12 cellular contexts compared by ENCODE assay signal in genomic region chr10:3471497-3471896, GRCh38.
A peak's percentile ranks its signal among the peaks of the same experiment; 100 is the strongest.
DNase-seq lines count a peak whose midpoint lies in the region; ATAC-seq, FAIRE-seq and TF ChIP-seq lines count a peak whose summit lies in the region.
"Had no signal": no experiment of that assay in that cellular context is flagged by ENCODE, and none has a peak within 500 bp of the region (broad histone marks: within the 10 kb centered on the region; RNA-seq: fewer than 3 reads in every experiment).

No MANE protein-coding gene starts in this region.

- no peaks in the 10 kb centered on the region for H3K36me3 Mint-ChIP-seq in GM23338 (ENCODE audit: low read depth)
- no peaks in the 10 kb centered on the region for H3K36me3 Mint-ChIP-seq in astrocyte (ENCODE audit: low read depth, unreplicated experiment)

- H3K9me2 ChIP-seq in GM23338 (ENCODE audit: insufficient read depth), result no peaks in the 10 kb centered on the region

- H3K27me3 Mint-ChIP-seq in GM23338 (ENCODE audit: insufficient read depth, low read depth, poor library complexity) (peaks cover 2% of the 10 kb centered on the region), astrocyte (ENCODE audit: low read depth, unreplicated experiment) (no peaks in the 10 kb centered on the region)

- H3K36me3 ChIP-seq in GM23338 (ENCODE audit: insufficient read depth) (no peaks in the 10 kb centered on the region), astrocyte (ENCODE audit: insufficient read depth, low read length) (no peaks in the 10 kb centered on the region), left lung (no peaks in the 10 kb centered on the region), stomach (no peaks in the 10 kb centered on the region)

- ATAC-seq in GM23338, result peak; percentile 32; the same call in 1 of the 3 replicates
- no peak for ATAC-seq in left lung

- no peaks in the 10 kb centered on the region for H3K9me3 Mint-ChIP-seq in GM23338
- peaks cover 4% of the 10 kb centered on the region for H3K9me3 Mint-ChIP-seq in astrocyte (ENCODE audit: unreplicated experiment)
- H3K9me3 Mint-ChIP-seq: endodermal cell had no signal

- H3K27me3 ChIP-seq in GM23338 (ENCODE audit: insufficient read depth) (no peaks in the 10 kb centered on the region), astrocyte (ENCODE audit: insufficient read depth, low read length) (no peaks in the 10 kb centered on the region), left lung (no peaks in the 10 kb centered on the region), stomach (no peaks in the 10 kb centered on the region)

- H4K20me1 ChIP-seq in GM23338 (replicated peaks; ENCODE audit: insufficient read depth), result no peaks in the 10 kb centered on the region
- H4K20me1 ChIP-seq in astrocyte (ENCODE audit: insufficient read depth, low read length), result no peaks in the 10 kb centered on the region

- H3K27ac Mint-ChIP-seq in GM23338, result no peak overlapping the region
- peak overlapping the region; percentile 77 for H3K27ac Mint-ChIP-seq in astrocyte (ENCODE audit: unreplicated experiment)
- H3K27ac Mint-ChIP-seq: endodermal cell had no signal

- no peaks in the 10 kb centered on the region for H3F3A ChIP-seq in GM23338 (replicated peaks; ENCODE audit: low read depth)

- 58 to 79% (median 76%) methylated on average over 10 of the region's 10 CpGs for WGBS in stomach, 5 donors

- no peak for FAIRE-seq in astrocyte (lab: Jason Lieb, UNC)

- H3K4me2 ChIP-seq in GM23338, result peak overlapping the region; percentile 31; the same call in 1 of the 2 replicates
- no peak overlapping the region for H3K4me2 ChIP-seq in astrocyte (ENCODE audit: low read length)

- TF ChIP-seq CTCF in GM23338 (conservative IDR thresholded peaks at IDR 0.05; ENCODE audit: low read depth in 2 of 2), result no peak
- TF ChIP-seq CTCF in astrocyte (IDR thresholded peaks at IDR 0.05; ENCODE audit: insufficient read depth, low read depth, low read length), result no peak
- no peak for TF ChIP-seq CTCF in left lung (IDR thresholded peaks at IDR 0.05)
- no peak for TF ChIP-seq CTCF in stomach (IDR thresholded peaks at IDR 0.05)

- TF ChIP-seq EP300 in stomach (IDR thresholded peaks at IDR 0.05), result no peak

- intact Hi-C loops in left lung (cut with DNase I), result no loop called here
- intact Hi-C loops in stomach (cut with DNase I; ENCODE audit: low total_unique reads), result no loop called here
- intact Hi-C loops in posterior cingulate gyrus (cut with DNase I), result loop anchor here (10.0 kb wide), 1 partner anchor 313 kb away; the partner anchor contains the start of gene KLF6

- no peaks in the 10 kb centered on the region for H3K9me3 ChIP-seq in astrocyte (ENCODE audit: insufficient read depth, low read depth, low read length)
- no peaks in the 10 kb centered on the region for H3K9me3 ChIP-seq in left lung
- no peaks in the 10 kb centered on the region for H3K9me3 ChIP-seq in stomach

- H3K4me3 ChIP-seq in GM23338, result no peak overlapping the region
- H3K4me3 ChIP-seq in astrocyte (ENCODE audit: insufficient read depth, low read depth, low read length), result no peak overlapping the region
- no peak overlapping the region for H3K4me3 ChIP-seq in left lung
- no peak overlapping the region for H3K4me3 ChIP-seq in stomach

- TF ChIP-seq POLR2A in stomach (IDR thresholded peaks at IDR 0.05), result no peak

- H3K4me1 Mint-ChIP-seq in GM23338 (peaks cover 37% of the 10 kb centered on the region), astrocyte (ENCODE audit: low read depth, unreplicated experiment) (peaks cover 50% of the 10 kb centered on the region)

- H3K4me3 Mint-ChIP-seq in GM23338 (no peak overlapping the region), astrocyte (ENCODE audit: unreplicated experiment) (no peak overlapping the region)
- H3K4me3 Mint-ChIP-seq: endodermal cell had no signal

- DNase-seq in GM23338 (ENCODE audit: low spot score), result no peak
- DNase-seq in astrocyte (ENCODE audit: low read depth), result no peak
- DNase-seq in left lung, result no peak
- DNase-seq in stomach, result no peak
- DNase-seq in OCI-M2 (lab: John Stamatoyannopoulos, UW; ENCODE audit: unreplicated experiment), result no peak
- DNase-seq in posterior cingulate gyrus, result no peak
- DNase-seq in HuH-7.5 (ENCODE audit: low spot score), result no peak
- DNase-seq: activated naive CD4-positive, alpha-beta T cell treated with anti-CD3 and anti-CD28 coated beads, Interleukin-2, amount 50 U/mL, for 16 hours; DMS79; endodermal cell; NCI-H1105; NCI-H526 treated with DMSO at 0.1 percent for 48 hours had no signal

- peak overlapping the region; percentile 60 for H3K9ac ChIP-seq in astrocyte (ENCODE audit: low read length)

- H3K27ac ChIP-seq in GM23338 (ENCODE audit: low read depth) (peak overlapping the region; percentile 48), astrocyte (ENCODE audit: low read depth, low read length) (no peak overlapping the region), left lung (peak overlapping the region; percentile 81 to 89), stomach (peak overlapping the region in 4 of 5 donors; percentile 76 to 86 (median 78))

- H3K79me2 ChIP-seq in GM23338 (replicated peaks; ENCODE audit: insufficient read depth), result no peaks in the 10 kb centered on the region
- H3K79me2 ChIP-seq in astrocyte (ENCODE audit: insufficient read depth, low read length), result no peaks in the 10 kb centered on the region

- peaks cover 8% of the 10 kb centered on the region for H3K4me1 ChIP-seq in GM23338 (ENCODE audit: insufficient read depth)
- H3K4me1 ChIP-seq in astrocyte (ENCODE audit: insufficient read depth, low read length), result peaks cover 41% of the 10 kb centered on the region
- H3K4me1 ChIP-seq in left lung, result peaks cover 35 to 69% of the 10 kb centered on the region in 2 donors
- peaks cover 6 to 56% (median 31%) of the 10 kb centered on the region in 4 donors for H3K4me1 ChIP-seq in stomach

- no peak overlapping the region for H2AFZ ChIP-seq in GM23338
- no peak overlapping the region for H2AFZ ChIP-seq in astrocyte (ENCODE audit: low read depth, low read length)

TF ChIP-seq in GM23338, 12 proteins besides CTCF, POLR2A, EP300 and RAD21:
- TF ChIP-seq NANOG (IDR thresholded peaks at IDR 0.05; ENCODE audit: borderline replicate concordance), result peak; percentile 37; the same call in 1 of the 2 replicates
- no peak for TF ChIP-seq EZH2phosphoT487 (IDR thresholded peaks at IDR 0.05; ENCODE audit: unreplicated experiment)
